Comparison of ENCODE assay signal across 21 cellular contexts in genomic region chr6:18245079-18245478, GRCh38.
"Had no signal": no experiment of that assay in that cellular context is flagged by ENCODE, and none has a peak within 500 bp of the region (broad histone marks: within the 10 kb centered on the region; RNA-seq: fewer than 3 reads in every experiment).

No MANE protein-coding gene starts in this region.

- H3K9me3 Mint-ChIP-seq: activated B cell treated with CpG ODN at 0.5 μM for 24 hours, brain, nephron had no signal

- H3K27me3 ChIP-seq: esophagus muscularis mucosa, spleen had no signal

- H3K9me3 ChIP-seq: esophagus muscularis mucosa, lower lobe of right lung, psoas muscle, SK-N-SH, spleen had no signal

- H3K4me3 Mint-ChIP-seq: activated B cell treated with CpG ODN at 0.5 μM for 24 hours; activated T-helper 1 cell treated with anti-CD3 and anti-CD28 coated beads, Interleukin-12 subunit alpha, Interleukin-12 subunit beta, Interleukin-2, Interleukin-4 antibody, amounts not matched to agents 30 ng/mL and 10 ng/mL and 1 ng/mL, durations not matched to agents 14 hours and 24 hours and 36 hours; brain; nephron had no signal

- H3K4me1 ChIP-seq: lower lobe of right lung, psoas muscle had no signal

- DNase-seq: activated B cell treated with CpG ODN at 0.5 μM for 24 hours; activated CD4-positive, alpha-beta T cell treated with anti-CD3 and anti-CD28 coated beads, Interleukin-2, amount 50 U/mL, for 4 hours; activated CD8-positive, alpha-beta memory T cell treated with anti-CD3 and anti-CD28 coated beads, Interleukin-2, amount 50 U/mL, for 4 hours; activated naive CD4-positive, alpha-beta T cell treated with anti-CD3 and anti-CD28 coated beads, Interleukin-2, amount 50 U/mL, for 16 hours; amygdala; cerebellar nuclear complex; hypothalamus; kidney glomerular epithelial cell; lower lobe of right lung; psoas muscle; SK-N-SH; spleen; stimulated activated naive CD4-positive, alpha-beta T cell; substantia nigra; trophoblast cell had no signal

- ATAC-seq: lower lobe of right lung, psoas muscle, sciatic nerve had no signal

- H3K4me3 ChIP-seq: esophagus muscularis mucosa, lower lobe of right lung, psoas muscle, spleen had no signal

- FAIRE-seq: TTC549 had no signal

- H3K27ac ChIP-seq: esophagus muscularis mucosa, lower lobe of right lung, psoas muscle, spleen had no signal

- H3K27ac Mint-ChIP-seq: nephron had no signal

- H3K27me3 Mint-ChIP-seq: activated B cell treated with CpG ODN at 0.5 μM for 24 hours, brain had no signal

- H3K9ac ChIP-seq: SK-N-SH had no signal
